8 cellular contexts compared by ENCODE assay signal in the genomic region with DNA sequence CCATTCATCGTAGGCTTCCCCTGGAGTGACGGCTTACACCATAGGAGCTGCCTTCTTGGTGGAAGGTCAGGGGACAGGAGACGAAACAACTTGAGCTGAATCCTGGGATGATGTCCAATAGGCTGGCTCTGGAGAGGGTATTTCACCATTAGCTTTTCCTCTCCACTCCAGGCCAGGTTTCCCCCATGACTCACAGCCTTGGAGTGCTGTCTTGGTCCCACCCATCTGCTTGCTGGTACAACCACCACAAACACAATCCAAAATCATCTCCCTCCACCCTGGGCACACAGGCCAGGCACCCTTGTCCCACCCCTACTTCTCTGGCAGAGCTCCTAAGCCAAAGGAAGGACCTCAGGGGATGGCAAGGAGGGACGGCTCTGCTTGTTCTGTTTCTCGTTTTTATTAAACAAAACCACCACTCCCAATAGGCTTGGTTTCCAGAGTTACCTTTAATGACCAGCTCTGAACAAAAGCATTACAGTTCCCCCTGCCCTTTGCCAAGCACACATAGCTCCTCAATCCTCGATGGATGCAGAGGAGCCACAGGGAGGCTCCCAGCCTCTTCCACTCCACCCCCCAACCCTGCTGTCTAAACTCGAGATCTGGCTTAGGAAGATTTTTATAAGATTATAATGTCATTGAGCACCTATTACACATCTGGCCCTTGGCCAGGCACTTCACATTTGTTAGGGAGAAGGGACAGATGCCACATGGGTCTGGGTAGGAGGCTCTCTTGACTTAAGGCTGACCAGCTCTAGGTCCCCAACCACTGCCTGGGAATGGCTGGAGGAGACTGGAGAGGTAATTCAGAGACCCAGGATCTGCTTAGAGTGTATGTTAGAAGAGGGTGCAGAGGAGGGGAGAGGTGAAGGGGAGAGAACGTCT. TPM values are rescaled to one million over a fixed set of nuclear protein-coding genes. Genes with fewer than 3 reads are reported as not detected.
DNase-seq lines count a peak whose midpoint lies in the region; ATAC-seq and TF ChIP-seq lines count a peak whose summit lies in the region.

No MANE protein-coding gene starts in this region.

- H3K79me2 ChIP-seq in trophoblast cell (ENCODE audit: control insufficient read depth, insufficient read depth, low read length, poor library complexity): peaks cover 2% of the 10 kb centered on the region

- H3K4ac ChIP-seq in trophoblast cell (ENCODE audit: low read depth, low read length): no peak overlapping the region

- no peaks in the 10 kb centered on the region for H3K9me3 Mint-ChIP-seq in Caco-2 (ENCODE audit: unreplicated experiment)
- no peaks in the 10 kb centered on the region for H3K9me3 Mint-ChIP-seq in naive thymus-derived CD8-positive, alpha-beta T cell
- H3K9me3 Mint-ChIP-seq in activated naive CD4-positive, alpha-beta T cell treated with anti-CD3 and anti-CD28 coated beads, Interleukin-2, amount 50 U/mL, for 72 hours: no peaks in the 10 kb centered on the region

- H2BK120ac ChIP-seq in trophoblast cell (ENCODE audit: insufficient read depth, low read length, poor library complexity): no peak overlapping the region

- no peaks in the 10 kb centered on the region for H3K4me1 ChIP-seq in Caco-2
- H3K4me1 ChIP-seq in SJSA1 (replicated peaks): peaks cover 32% of the 10 kb centered on the region
- H3K4me1 ChIP-seq in trophoblast cell (ENCODE audit: control insufficient read depth in 1 of 2, insufficient read depth in 2 of 2, low read length in 2 of 2): peaks cover 5 to 8% of the 10 kb centered on the region in 2 experiments

- H3K4me1 Mint-ChIP-seq in Caco-2 (ENCODE audit: low read depth, unreplicated experiment): peaks cover 22% of the 10 kb centered on the region
- peaks cover 9 to 22% (median 20%) of the 10 kb centered on the region in 4 donors for H3K4me1 Mint-ChIP-seq in naive thymus-derived CD8-positive, alpha-beta T cell

- no CpG with 5 or more reads among the region's 8 CpGs for WGBS in trophoblast cell (ENCODE audit: extremely low coverage, insufficient coverage, insufficient read length)

- H3K9me3 ChIP-seq in Caco-2: no peaks in the 10 kb centered on the region
- no peaks in the 10 kb centered on the region for H3K9me3 ChIP-seq in SJSA1 (replicated peaks)
- H3K9me3 ChIP-seq in trophoblast cell (ENCODE audit: insufficient read depth, low read depth, low read length): no peaks in the 10 kb centered on the region

- no peak overlapping the region for H3K18ac ChIP-seq in trophoblast cell (ENCODE audit: low read length)

- BruUV-seq in Caco-2 (replicated peaks; lab: Mats Ljungman, UMichigan): no TSS peak

- DNase-seq in Caco-2: no peak
- peak; percentile 71 to 82 for DNase-seq in SJSA1 (ENCODE audit: low read depth in 1 of 2, low spot score in 2 of 2)
- peak; percentile 97 for DNase-seq in fibroblast of gingiva (ENCODE audit: low read depth)
- DNase-seq in trophoblast cell: peak; percentile 62 to 72
- DNase-seq in HuH-7 (ENCODE audit: low spot score): no peak
- DNase-seq in naive thymus-derived CD8-positive, alpha-beta T cell: no peak
- DNase-seq in activated naive CD4-positive, alpha-beta T cell treated with anti-CD3 and anti-CD28 coated beads, Interleukin-2, amount 50 U/mL, for 72 hours (ENCODE audit: low spot score in 2 of 2): no peak

- no peak for TF ChIP-seq CTCF in Caco-2 (IDR thresholded peaks at IDR 0.05; ENCODE audit: insufficient read depth in 1 of 2, low read depth in 1 of 2, low read length in 1 of 2, severe bottlenecking in 1 of 2, unreplicated experiment in 1 of 2)

- H3K27me3 ChIP-seq in Caco-2 (replicated peaks; ENCODE audit: control insufficient read depth, insufficient read depth, low read length) (no peaks in the 10 kb centered on the region), SJSA1 (replicated peaks) (no peaks in the 10 kb centered on the region), trophoblast cell (ENCODE audit: insufficient read depth, low read length) (no peaks in the 10 kb centered on the region)

- peak overlapping the region; percentile 27 for H3K27ac Mint-ChIP-seq in Caco-2 (ENCODE audit: unreplicated experiment)
- no peak overlapping the region for H3K27ac Mint-ChIP-seq in naive thymus-derived CD8-positive, alpha-beta T cell
- H3K27ac Mint-ChIP-seq in activated naive CD4-positive, alpha-beta T cell treated with anti-CD3 and anti-CD28 coated beads, Interleukin-2, amount 50 U/mL, for 72 hours: no peak overlapping the region

- no peak overlapping the region for H4K8ac ChIP-seq in trophoblast cell (ENCODE audit: low read depth, low read length)

- H3K23ac ChIP-seq in trophoblast cell (ENCODE audit: low read length): no peak overlapping the region

- H3K27me3 Mint-ChIP-seq in Caco-2 (ENCODE audit: insufficient read depth, unreplicated experiment): no peaks in the 10 kb centered on the region
- no peaks in the 10 kb centered on the region for H3K27me3 Mint-ChIP-seq in naive thymus-derived CD8-positive, alpha-beta T cell

- H3K36me3 ChIP-seq in Caco-2 (ENCODE audit: control insufficient read depth, insufficient read depth, low read length): 0 out of 2 replicates have a peak, but pooled peaks cover 1% of the 10 kb centered on the region
- peaks cover 49% of the 10 kb centered on the region for H3K36me3 ChIP-seq in SJSA1
- peaks cover 9 to 12% of the 10 kb centered on the region in 2 experiments for H3K36me3 ChIP-seq in trophoblast cell (ENCODE audit: control insufficient read depth in 1 of 2, insufficient read depth in 2 of 2, low read length in 2 of 2)

- CTCF ChIA-PET in Caco-2 (lab: Charles Lee): interaction anchor here (0.6 kb wide), 1 partner anchor 108 kb away, joined by 5 read pairs; no protein-coding TSS in a partner anchor

- POLR2A ChIA-PET in Caco-2 (lab: Charles Lee): no interaction called here
- POLR2A ChIA-PET in naive thymus-derived CD8-positive, alpha-beta T cell (lab: Charles Lee): no interaction called here

- no peak overlapping the region for H3K4me3 ChIP-seq in Caco-2 (ENCODE audit: low read depth, low read length)
- no peak overlapping the region for H3K4me3 ChIP-seq in SJSA1
- H3K4me3 ChIP-seq in trophoblast cell (ENCODE audit: low read depth, low read length): no peak overlapping the region

- no peak overlapping the region for H4K12ac ChIP-seq in trophoblast cell (ENCODE audit: low read depth, low read length)

- H4K91ac ChIP-seq in trophoblast cell (ENCODE audit: low read depth, low read length): no peak overlapping the region

- H2BK5ac ChIP-seq in trophoblast cell (ENCODE audit: low read depth, low read length, poor library complexity): no peak overlapping the region

- H3K14ac ChIP-seq in trophoblast cell (ENCODE audit: low read length): no peak overlapping the region

- no peak overlapping the region for H3K4me3 Mint-ChIP-seq in Caco-2 (ENCODE audit: unreplicated experiment)
- H3K4me3 Mint-ChIP-seq in naive thymus-derived CD8-positive, alpha-beta T cell: no peak overlapping the region

- no peaks in the 10 kb centered on the region for H3K79me1 ChIP-seq in trophoblast cell (ENCODE audit: low read length)

- H2AK5ac ChIP-seq in trophoblast cell (ENCODE audit: low read length): no peak overlapping the region

- H3K9ac ChIP-seq in trophoblast cell (ENCODE audit: low read length): no peak overlapping the region

- no peak overlapping the region for H2AFZ ChIP-seq in trophoblast cell (ENCODE audit: insufficient read depth, low read length, poor library complexity)

- no peak overlapping the region for H3K4me2 ChIP-seq in trophoblast cell (ENCODE audit: low read length)

- H3K27ac ChIP-seq in SJSA1 (peak overlapping the region; percentile 44), trophoblast cell (ENCODE audit: low read depth, low read length) (no peak overlapping the region)

- H3K36me3 Mint-ChIP-seq in Caco-2 (ENCODE audit: insufficient read depth, unreplicated experiment): peaks cover 56% of the 10 kb centered on the region
- no peaks in the 10 kb centered on the region for H3K36me3 Mint-ChIP-seq in naive thymus-derived CD8-positive, alpha-beta T cell
- no peaks in the 10 kb centered on the region for H3K36me3 Mint-ChIP-seq in activated naive CD4-positive, alpha-beta T cell treated with anti-CD3 and anti-CD28 coated beads, Interleukin-2, amount 50 U/mL, for 72 hours

- intact Hi-C loops in Caco-2 (cut with micrococcal nuclease; ENCODE audit: unreplicated experiment): no loop called here

- H2BK12ac ChIP-seq in trophoblast cell (ENCODE audit: low read length): no peak overlapping the region

- no peak for ATAC-seq in naive thymus-derived CD8-positive, alpha-beta T cell
- no peak for ATAC-seq in activated naive CD4-positive, alpha-beta T cell treated with anti-CD3 and anti-CD28 coated beads, Interleukin-2, amount 50 U/mL, for 72 hours
- ATAC-seq in GM21367 (IDR thresholded peaks at IDR 0.05; ENCODE audit: unreplicated experiment): no peak

RNA-seq across cellular contexts. Expression of a gene that starts 13.3 kb away (rescaled TPM):
- 143 and 173 TPM in 2 replicates for total RNA-seq in Caco-2 (2022)
- 319 and 331 TPM in 2 replicates for total RNA-seq in SJSA1 (2014; rRNA removed; shearing (Covaris generic))
- 41.6 and 44.0 TPM in 2 replicates for polyA plus RNA-seq in trophoblast cell (2013)
- not detected for total RNA-seq in naive thymus-derived CD8-positive, alpha-beta T cell
- under 1 TPM in 1 of 3 donors, not detected in 2; 0.03 TPM for polyA plus RNA-seq in naive thymus-derived CD8-positive, alpha-beta T cell
- 1 to 10 TPM in 1 of 2 donors, under 1 TPM in 1; 0.11 to 9.4 TPM for total RNA-seq in activated naive CD4-positive, alpha-beta T cell treated with anti-CD3 and anti-CD28 coated beads, Interleukin-2, amount 50 U/mL, for 72 hours

RNA-seq across cellular contexts. Expression of a gene that starts 21.5 kb away (rescaled TPM):
- 72.1 and 73.7 TPM in 2 replicates for total RNA-seq in Caco-2 (2022)
- total RNA-seq in SJSA1 (2014; rRNA removed; shearing (Covaris generic)): 41.1 and 65.8 TPM in 2 replicates
- polyA plus RNA-seq in trophoblast cell (2013): 30.4 and 32.5 TPM in 2 replicates
- 100 to 1,000 TPM; 130 to 135 TPM for total RNA-seq in naive thymus-derived CD8-positive, alpha-beta T cell
- 100 to 1,000 TPM; 129 to 154 (median 153) TPM for polyA plus RNA-seq in naive thymus-derived CD8-positive, alpha-beta T cell
- total RNA-seq in activated naive CD4-positive, alpha-beta T cell treated with anti-CD3 and anti-CD28 coated beads, Interleukin-2, amount 50 U/mL, for 72 hours: 100 to 1,000 TPM; 189 to 505 TPM

RNA-seq across cellular contexts. Expression of a gene that starts 49.0 kb away (rescaled TPM):
- 82.8 and 103 TPM in 2 replicates for total RNA-seq in Caco-2 (2022)
- 11.8 and 14.8 TPM in 2 replicates for total RNA-seq in SJSA1 (2014; rRNA removed; shearing (Covaris generic))
- 62.3 and 70.2 TPM in 2 replicates for polyA plus RNA-seq in trophoblast cell (2013)
- 10 to 100 TPM; 18.3 to 19.1 TPM for total RNA-seq in naive thymus-derived CD8-positive, alpha-beta T cell
- 10 to 100 TPM in 2 of 3 donors, 1 to 10 TPM in 1; 4.1 to 12.6 (median 10.3) TPM for polyA plus RNA-seq in naive thymus-derived CD8-positive, alpha-beta T cell
- 10 to 100 TPM; 14.9 to 25.5 TPM for total RNA-seq in activated naive CD4-positive, alpha-beta T cell treated with anti-CD3 and anti-CD28 coated beads, Interleukin-2, amount 50 U/mL, for 72 hours

Comparison
In these comparisons a context has a peak if more than half of its experiments do, and no peak if none do; other contexts are left out.
1. DNase-seq: peak in SJSA1 (2 of 2), fibroblast of gingiva (single experiment) and trophoblast cell (2 of 2); none in Caco-2 (0 of 2), HuH-7 (single experiment), naive thymus-derived CD8-positive, alpha-beta T cell (0 of 10) and activated naive CD4-positive, alpha-beta T cell treated with anti-CD3 and anti-CD28 coated beads, Interleukin-2, amount 50 U/mL, for 72 hours (0 of 2).
2. RNA of a gene that starts 13.3 kb away (total RNA-seq): 319 to 331 TPM in SJSA1 and 143 to 173 TPM in Caco-2; 0.11 to 9.4 TPM in activated naive CD4-positive, alpha-beta T cell treated with anti-CD3 and anti-CD28 coated beads, Interleukin-2, amount 50 U/mL, for 72 hours and not detected in naive thymus-derived CD8-positive, alpha-beta T cell; every median in the first group is over 10 times any median in the second.